ENCODE assay signal across 1 cellular context in genomic region chr20:49889943-49890650, GRCh38.
TF ChIP-seq lines count a peak whose summit lies in the region.

No MANE protein-coding gene starts in this region.

TF ChIP-seq in HepG2, 621 proteins besides CTCF, POLR2A, EP300 and RAD21 (continued from another document and continues in another):
- TF ChIP-seq ZNF576 (CRISPR knock-in tag; IDR thresholded peaks at IDR 0.05) (no peak), DNMT3B (CRISPR knock-in tag; conservative IDR thresholded peaks at IDR 0.05) (no peak), ZBTB14 (CRISPR knock-in tag; IDR thresholded peaks at IDR 0.05) (no peak), MED13 (CRISPR knock-in tag; IDR thresholded peaks at IDR 0.05) (no peak), SCMH1 (CRISPR knock-in tag; IDR thresholded peaks at IDR 0.05; ENCODE audit: borderline replicate concordance) (no peak), ZNF776 (CRISPR knock-in tag; IDR thresholded peaks at IDR 0.05) (no peak), PAXIP1 (CRISPR knock-in tag; conservative IDR thresholded peaks at IDR 0.05) (no peak), ZNF124 (CRISPR knock-in tag; IDR thresholded peaks at IDR 0.05) (no peak), ZUFSP (CRISPR knock-in tag; IDR thresholded peaks at IDR 0.05; ENCODE audit: borderline replicate concordance) (0 out of 2 replicates have a peak, but pooled peaks have one; percentile 59), ZBTB33 (CRISPR knock-in tag; IDR thresholded peaks at IDR 0.05) (0 out of 2 replicates have a peak, but pooled peaks have one; percentile 30), KLF12 (CRISPR knock-in tag; IDR thresholded peaks at IDR 0.05; ENCODE audit: borderline replicate concordance) (no peak), ZBTB10 (CRISPR knock-in tag; IDR thresholded peaks at IDR 0.05; ENCODE audit: borderline replicate concordance) (peak; percentile 40; the same call in 1 of the 2 replicates), ZNF17 (CRISPR knock-in tag; IDR thresholded peaks at IDR 0.05) (no peak), ZNF20 (CRISPR knock-in tag; IDR thresholded peaks at IDR 0.05) (no peak), REL (CRISPR knock-in tag; conservative IDR thresholded peaks at IDR 0.05) (0 out of 2 replicates have a peak, but pooled peaks have one; percentile 35), SAP130 (CRISPR knock-in tag; IDR thresholded peaks at IDR 0.05; ENCODE audit: low read depth) (no peak), SALL1 (CRISPR knock-in tag; IDR thresholded peaks at IDR 0.05) (no peak), ZNF616 (CRISPR knock-in tag; IDR thresholded peaks at IDR 0.05; ENCODE audit: low read depth) (no peak), NFIB (CRISPR knock-in tag; IDR thresholded peaks at IDR 0.05; ENCODE audit: borderline replicate concordance) (0 out of 2 replicates have a peak, but pooled peaks have one; percentile 58), IKZF1 (IDR thresholded peaks at IDR 0.05) (no peak), MED8 (CRISPR knock-in tag; IDR thresholded peaks at IDR 0.05; ENCODE audit: insufficient replicate concordance) (no peak), SALL2 (CRISPR knock-in tag; IDR thresholded peaks at IDR 0.05) (no peak), KDM2A (CRISPR knock-in tag; IDR thresholded peaks at IDR 0.05; ENCODE audit: borderline replicate concordance, low read depth) (peak; percentile 24; the same call in 1 of the 2 replicates), ZNF761 (CRISPR knock-in tag; conservative IDR thresholded peaks at IDR 0.05) (no peak), BORCS8-MEF2B (CRISPR knock-in tag; IDR thresholded peaks at IDR 0.05) (peak; percentile 48; the same call in 1 of the 2 replicates), ZNF224 (CRISPR knock-in tag; IDR thresholded peaks at IDR 0.05) (no peak), CEBPB (IDR thresholded peaks at IDR 0.05; ENCODE audit: borderline replicate concordance, low read depth, low read length) (no peak), HNF4A (CRISPR knock-in tag; IDR thresholded peaks at IDR 0.05) (no peak), ZSCAN22 (CRISPR knock-in tag; IDR thresholded peaks at IDR 0.05) (no peak), ZSCAN29 (CRISPR knock-in tag; conservative IDR thresholded peaks at IDR 0.05) (no peak), PRPF4 (IDR thresholded peaks at IDR 0.05; ENCODE audit: low read depth, low read length, poor library complexity, severe bottlenecking) (no peak)
- TF ChIP-seq, protein P1, sequence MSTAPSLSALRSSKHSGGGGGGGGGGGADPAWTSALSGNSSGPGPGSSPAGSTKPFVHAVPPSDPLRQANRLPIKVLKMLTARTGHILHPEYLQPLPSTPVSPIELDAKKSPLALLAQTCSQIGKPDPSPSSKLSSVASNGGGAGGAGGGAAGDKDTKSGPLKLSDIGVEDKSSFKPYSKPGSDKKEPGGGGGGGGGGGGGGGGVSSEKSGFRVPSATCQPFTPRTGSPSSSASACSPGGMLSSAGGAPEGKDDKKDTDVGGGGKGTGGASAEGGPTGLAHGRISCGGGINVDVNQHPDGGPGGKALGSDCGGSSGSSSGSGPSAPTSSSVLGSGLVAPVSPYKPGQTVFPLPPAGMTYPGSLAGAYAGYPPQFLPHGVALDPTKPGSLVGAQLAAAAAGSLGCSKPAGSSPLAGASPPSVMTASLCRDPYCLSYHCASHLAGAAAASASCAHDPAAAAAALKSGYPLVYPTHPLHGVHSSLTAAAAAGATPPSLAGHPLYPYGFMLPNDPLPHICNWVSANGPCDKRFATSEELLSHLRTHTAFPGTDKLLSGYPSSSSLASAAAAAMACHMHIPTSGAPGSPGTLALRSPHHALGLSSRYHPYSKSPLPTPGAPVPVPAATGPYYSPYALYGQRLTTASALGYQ (CRISPR knock-in tag; IDR thresholded peaks at IDR 0.05), result no peak
- TF ChIP-seq, protein P2, sequence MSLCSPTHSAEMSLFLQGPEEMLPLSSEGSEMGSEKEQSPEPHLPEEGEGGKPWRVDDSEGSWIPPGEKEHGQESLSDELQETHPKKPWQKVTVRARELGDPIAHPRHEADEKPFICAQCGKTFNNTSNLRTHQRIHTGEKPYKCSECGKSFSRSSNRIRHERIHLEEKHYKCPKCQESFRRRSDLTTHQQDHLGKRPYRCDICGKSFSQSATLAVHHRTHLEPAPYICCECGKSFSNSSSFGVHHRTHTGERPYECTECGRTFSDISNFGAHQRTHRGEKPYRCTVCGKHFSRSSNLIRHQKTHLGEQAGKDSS (CRISPR knock-in tag; IDR thresholded peaks at IDR 0.05; ENCODE audit: borderline replicate concordance, low read depth), result no peak
- TF ChIP-seq, protein P3, sequence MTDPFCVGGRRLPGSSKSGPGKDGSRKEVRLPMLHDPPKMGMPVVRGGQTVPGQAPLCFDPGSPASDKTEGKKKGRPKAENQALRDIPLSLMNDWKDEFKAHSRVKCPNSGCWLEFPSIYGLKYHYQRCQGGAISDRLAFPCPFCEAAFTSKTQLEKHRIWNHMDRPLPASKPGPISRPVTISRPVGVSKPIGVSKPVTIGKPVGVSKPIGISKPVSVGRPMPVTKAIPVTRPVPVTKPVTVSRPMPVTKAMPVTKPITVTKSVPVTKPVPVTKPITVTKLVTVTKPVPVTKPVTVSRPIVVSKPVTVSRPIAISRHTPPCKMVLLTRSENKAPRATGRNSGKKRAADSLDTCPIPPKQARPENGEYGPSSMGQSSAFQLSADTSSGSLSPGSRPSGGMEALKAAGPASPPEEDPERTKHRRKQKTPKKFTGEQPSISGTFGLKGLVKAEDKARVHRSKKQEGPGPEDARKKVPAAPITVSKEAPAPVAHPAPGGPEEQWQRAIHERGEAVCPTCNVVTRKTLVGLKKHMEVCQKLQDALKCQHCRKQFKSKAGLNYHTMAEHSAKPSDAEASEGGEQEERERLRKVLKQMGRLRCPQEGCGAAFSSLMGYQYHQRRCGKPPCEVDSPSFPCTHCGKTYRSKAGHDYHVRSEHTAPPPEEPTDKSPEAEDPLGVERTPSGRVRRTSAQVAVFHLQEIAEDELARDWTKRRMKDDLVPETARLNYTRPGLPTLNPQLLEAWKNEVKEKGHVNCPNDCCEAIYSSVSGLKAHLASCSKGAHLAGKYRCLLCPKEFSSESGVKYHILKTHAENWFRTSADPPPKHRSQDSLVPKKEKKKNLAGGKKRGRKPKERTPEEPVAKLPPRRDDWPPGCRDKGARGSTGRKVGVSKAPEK (CRISPR knock-in tag; IDR thresholded peaks at IDR 0.05; ENCODE audit: borderline replicate concordance), result no peak
- TF ChIP-seq, protein P4, sequence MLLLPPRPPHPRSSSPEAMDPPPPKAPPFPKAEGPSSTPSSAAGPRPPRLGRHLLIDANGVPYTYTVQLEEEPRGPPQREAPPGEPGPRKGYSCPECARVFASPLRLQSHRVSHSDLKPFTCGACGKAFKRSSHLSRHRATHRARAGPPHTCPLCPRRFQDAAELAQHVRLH (CRISPR knock-in tag; IDR thresholded peaks at IDR 0.05; ENCODE audit: borderline replicate concordance, low read depth), result no peak
- TF ChIP-seq, protein P5, sequence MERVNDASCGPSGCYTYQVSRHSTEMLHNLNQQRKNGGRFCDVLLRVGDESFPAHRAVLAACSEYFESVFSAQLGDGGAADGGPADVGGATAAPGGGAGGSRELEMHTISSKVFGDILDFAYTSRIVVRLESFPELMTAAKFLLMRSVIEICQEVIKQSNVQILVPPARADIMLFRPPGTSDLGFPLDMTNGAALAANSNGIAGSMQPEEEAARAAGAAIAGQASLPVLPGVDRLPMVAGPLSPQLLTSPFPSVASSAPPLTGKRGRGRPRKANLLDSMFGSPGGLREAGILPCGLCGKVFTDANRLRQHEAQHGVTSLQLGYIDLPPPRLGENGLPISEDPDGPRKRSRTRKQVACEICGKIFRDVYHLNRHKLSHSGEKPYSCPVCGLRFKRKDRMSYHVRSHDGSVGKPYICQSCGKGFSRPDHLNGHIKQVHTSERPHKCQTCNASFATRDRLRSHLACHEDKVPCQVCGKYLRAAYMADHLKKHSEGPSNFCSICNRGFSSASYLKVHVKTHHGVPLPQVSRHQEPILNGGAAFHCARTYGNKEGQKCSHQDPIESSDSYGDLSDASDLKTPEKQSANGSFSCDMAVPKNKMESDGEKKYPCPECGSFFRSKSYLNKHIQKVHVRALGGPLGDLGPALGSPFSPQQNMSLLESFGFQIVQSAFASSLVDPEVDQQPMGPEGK (CRISPR knock-in tag; IDR thresholded peaks at IDR 0.05), result 0 out of 2 replicates have a peak, but pooled peaks have one; percentile 17
- TF ChIP-seq, protein P6, sequence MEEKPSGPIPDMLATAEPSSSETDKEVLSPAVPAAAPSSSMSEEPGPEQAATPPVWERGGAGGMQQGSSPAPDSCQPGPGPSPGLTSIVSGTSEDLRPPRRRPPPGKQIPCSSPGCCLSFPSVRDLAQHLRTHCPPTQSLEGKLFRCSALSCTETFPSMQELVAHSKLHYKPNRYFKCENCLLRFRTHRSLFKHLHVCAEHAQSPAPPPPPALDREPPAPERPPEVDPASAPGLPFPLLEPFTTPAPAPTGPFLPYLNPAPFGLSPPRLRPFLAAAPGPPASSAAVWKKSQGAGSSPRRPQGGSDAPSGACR (CRISPR knock-in tag; IDR thresholded peaks at IDR 0.05), result no peak
